Comparison of ENCODE assay signal across 18 cellular contexts in genomic region chr7:144452064-144452463, GRCh38. TPM values are rescaled to one million over a fixed set of nuclear protein-coding genes. Genes with fewer than 3 reads are reported as not detected.
A peak's percentile ranks its signal among the peaks of the same experiment; 100 is the strongest.
DNase-seq lines count a peak whose midpoint lies in the region; ATAC-seq, FAIRE-seq and TF ChIP-seq lines count a peak whose summit lies in the region.
"Had no signal": no experiment of that assay in that cellular context is flagged by ENCODE, and none has a peak within 500 bp of the region (broad histone marks: within the 10 kb centered on the region; RNA-seq: fewer than 3 reads in every experiment).

No MANE protein-coding gene starts in this region.

- H3K36me3 ChIP-seq in mesenchymal stem cell (ENCODE audit: control insufficient read depth in 1 of 2, insufficient read depth in 2 of 2, low read depth in 1 of 2, low read length in 2 of 2): no peaks in the 10 kb centered on the region
- H3K36me3 ChIP-seq: tibial artery had no signal

- no peaks in the 10 kb centered on the region for H3K4me1 ChIP-seq in mesenchymal stem cell (ENCODE audit: control insufficient read depth, insufficient read depth, low read depth, low read length)
- H3K4me1 ChIP-seq: tibial artery had no signal

- no peak overlapping the region for H3K18ac ChIP-seq in mesenchymal stem cell (ENCODE audit: low read depth in 1 of 2, low read length in 2 of 2)

- no peak overlapping the region for H4K91ac ChIP-seq in mesenchymal stem cell (ENCODE audit: low read length)

- H2AFZ ChIP-seq in mesenchymal stem cell (ENCODE audit: low read depth, low read length): no peak overlapping the region

- no peaks in the 10 kb centered on the region for H3K79me1 ChIP-seq in mesenchymal stem cell (replicated peaks; ENCODE audit: low read length, poor library complexity, severe bottlenecking)

- no peak overlapping the region for H2BK120ac ChIP-seq in mesenchymal stem cell (ENCODE audit: low read depth, low read length)

- no peak overlapping the region for H3K4ac ChIP-seq in mesenchymal stem cell (ENCODE audit: low read depth in 1 of 2, low read length in 2 of 2)

- no peak overlapping the region for H4K8ac ChIP-seq in mesenchymal stem cell (ENCODE audit: low read length)

- H2AK5ac ChIP-seq in mesenchymal stem cell (ENCODE audit: low read length, severe bottlenecking): no peak overlapping the region

- no peak overlapping the region for H3K23ac ChIP-seq in mesenchymal stem cell (ENCODE audit: low read length in 2 of 2)

- no peaks in the 10 kb centered on the region for H3K27me3 ChIP-seq in mesenchymal stem cell (ENCODE audit: control insufficient read depth in 1 of 2, insufficient read depth in 1 of 2, low read length in 2 of 2)
- H3K27me3 ChIP-seq: tibial artery had no signal

- H2BK5ac ChIP-seq in mesenchymal stem cell (ENCODE audit: low read depth, low read length, poor library complexity, severe bottlenecking): no peak overlapping the region

- DNase-seq in left colon: no peak
- DNase-seq in mesenchymal stem cell: no peak
- no peak for DNase-seq in GM12891 (ENCODE audit: insufficient read length, low spot score)
- no peak for DNase-seq in RWPE1 (ENCODE audit: low spot score)
- no peak for DNase-seq in activated CD4-positive, alpha-beta T cell treated with anti-CD3 and anti-CD28 coated beads for 1 hour
- DNase-seq: activated CD4-positive, alpha-beta T cell treated with anti-CD3 and anti-CD28 coated beads for 4 hours; activated naive CD8-positive, alpha-beta T cell treated with anti-CD3 and anti-CD28 coated beads for 36 hours; DMS153; natural killer cell; NCI-H1930; NCI-H748 treated with DMSO at 0.1 percent for 48 hours; retina; tibial artery had no signal

- no peak overlapping the region for H3K4me2 ChIP-seq in mesenchymal stem cell (ENCODE audit: low read length, poor library complexity, severe bottlenecking)

- intact Hi-C loops in left colon (cut with DNase I, micrococcal nuclease): no loop called here

- H3K9me3 ChIP-seq in mesenchymal stem cell (ENCODE audit: control insufficient read depth, low read length): no peaks in the 10 kb centered on the region
- H3K9me3 ChIP-seq: tibial artery had no signal

- H2BK12ac ChIP-seq in mesenchymal stem cell (ENCODE audit: low read length in 2 of 2): no peak overlapping the region

- no peak for TF ChIP-seq CTCF in RWPE1 (conservative IDR thresholded peaks at IDR 0.05; ENCODE audit: low read depth)

- H3K4me3 ChIP-seq in mesenchymal stem cell (ENCODE audit: insufficient read depth in 1 of 2, low read depth in 1 of 2, low read length in 2 of 2): no peak overlapping the region
- H3K4me3 ChIP-seq: tibial artery had no signal

- no peak for FAIRE-seq in GM12891 (lab: Jason Lieb, UNC)

- CTCF ChIA-PET in RWPE1 (lab: Yijun Ruan, JAX): no interaction called here

- POLR2A ChIA-PET in RWPE1 (lab: Yijun Ruan, JAX; ENCODE audit: low non-redundant PET): no interaction called here

- H2BK15ac ChIP-seq in mesenchymal stem cell (ENCODE audit: low read depth, poor library complexity, severe bottlenecking): no peak overlapping the region

- no peak overlapping the region for H3K14ac ChIP-seq in mesenchymal stem cell (ENCODE audit: low read length in 2 of 2)

- TF ChIP-seq POLR2A in GM12891 (IDR thresholded peaks at IDR 0.05; ENCODE audit: low read depth, low read length): no peak

- 84% methylated on average over 3 of the region's 5 CpGs for WGBS in mesenchymal stem cell

- no peak overlapping the region for H3K9ac ChIP-seq in mesenchymal stem cell (ENCODE audit: low read length)

- H3K27ac ChIP-seq in mesenchymal stem cell (ENCODE audit: low read length, poor library complexity, severe bottlenecking) (no peak overlapping the region), RWPE1 (no peak overlapping the region)
- H3K27ac ChIP-seq: tibial artery had no signal

- ATAC-seq in GM18909 (IDR thresholded peaks at IDR 0.05; ENCODE audit: poor library complexity, unreplicated experiment) (peak; percentile 81), GM21786 (IDR thresholded peaks at IDR 0.05; ENCODE audit: unreplicated experiment) (peak; percentile 74), HG03175 (IDR thresholded peaks at IDR 0.05; ENCODE audit: unreplicated experiment) (peak; percentile 77), left colon (peak; percentile 74)
- ATAC-seq: natural killer cell had no signal

TF ChIP-seq in GM12891, 5 proteins besides CTCF, POLR2A, EP300 and RAD21:
- TF ChIP-seq TAF1 (IDR thresholded peaks at IDR 0.05; ENCODE audit: low read depth, low read length): no peak
- no peak for TF ChIP-seq POLR2AphosphoS5 (IDR thresholded peaks at IDR 0.05; ENCODE audit: low read depth, low read length)
- no peak for TF ChIP-seq SPI1 (IDR thresholded peaks at IDR 0.05; ENCODE audit: low read depth, low read length)

RNA-seq across cellular contexts. Expression of gene NOBOX, which starts 48.6 kb away (rescaled TPM):
- total RNA-seq in left colon: not detected
- polyA plus RNA-seq in mesenchymal stem cell (2013, experiment 1 of 2): not detected
- polyA plus RNA-seq in mesenchymal stem cell (2013, experiment 2 of 2): not detected
- polyA plus RNA-seq in GM12891 (2012; ENCODE audit: low read depth, missing spikeins): not detected
- total RNA-seq: activated naive CD8-positive, alpha-beta T cell treated with anti-CD3 and anti-CD28 coated beads for 36 hours; lower leg skin; natural killer cell had no signal
- polyA plus RNA-seq: BJ had no signal
